ENCODE assay signal across 19 cellular contexts in the genomic region with DNA sequence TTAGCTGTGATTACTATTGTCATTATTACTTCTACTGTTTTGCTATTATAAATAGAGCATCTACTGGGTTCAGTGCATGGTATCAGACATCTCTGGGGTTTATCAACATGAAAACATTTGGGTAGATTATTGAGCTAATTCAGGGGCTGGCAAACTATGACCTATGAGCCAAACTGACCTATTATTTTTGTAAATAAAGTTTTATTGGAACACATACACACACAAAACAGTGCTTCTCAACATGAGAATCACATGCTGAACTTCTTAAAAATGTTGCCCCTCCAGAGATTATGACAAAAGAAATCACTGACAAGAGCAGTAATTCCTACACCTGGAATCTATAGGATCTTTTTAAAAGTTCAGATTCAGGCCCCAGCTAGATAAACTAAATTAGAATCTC.
"Had no signal": no experiment of that assay in that cellular context is flagged by ENCODE, and none has a peak within 500 bp of the region (broad histone marks: within the 10 kb centered on the region; RNA-seq: fewer than 3 reads in every experiment).

No MANE protein-coding gene starts in this region.

- DNase-seq: Karpas-422, KG1, MG63, NCI-H1092, NCI-H1105 treated with DMSO at 0.1 percent for 48 hours, NCI-H1417 treated with DMSO at 0.1 percent for 48 hours, NCI-H146, NCI-H1694 treated with DMSO at 0.1 percent for 48 hours, NCI-H1930, NCI-H2081, NCI-H2107, NCI-H2227 treated with DMSO at 0.1 percent for 48 hours, NCI-H510A, NCI-H524 treated with DMSO at 0.1 percent for 48 hours, NCI-H69, NCI-H774, Right ventricle myocardium superior, RPMI8226, SIG-M5 had no signal
